Comparison of ENCODE assay signal across 15 cellular contexts in genomic region chr11:119680899-119681370, GRCh38. TPM values are rescaled to one million over a fixed set of nuclear protein-coding genes. Genes with fewer than 3 reads are reported as not detected.
DNase-seq lines count a peak whose midpoint lies in the region; ATAC-seq and TF ChIP-seq lines count a peak whose summit lies in the region.
"Had no signal": no experiment of that assay in that cellular context is flagged by ENCODE, and none has a peak within 500 bp of the region (broad histone marks: within the 10 kb centered on the region; RNA-seq: fewer than 3 reads in every experiment).

No MANE protein-coding gene starts in this region.

- DNase-seq in MG63 = peak; percentile 43
- DNase-seq in body of pancreas = peak; percentile 49 to 70 (median 66)
- peak; percentile 76 for DNase-seq in left ventricle myocardium superior
- no peak for DNase-seq in spleen
- no peak for DNase-seq in KBM-7
- DNase-seq: activated CD4-positive, alpha-beta T cell treated with anti-CD3 and anti-CD28 coated beads for 36 hours; activated T-cell treated with anti-CD3 and anti-CD28 coated beads, Interleukin-2, amount 50 U/mL, for 72 hours; CD4-positive, alpha-beta T cell; GDM1; islet precursor cell; NCI-H446 treated with DMSO at 0.1 percent for 48 hours; stimulated activated naive CD4-positive, alpha-beta T cell had no signal

- H3K9me3 ChIP-seq in MG63 (no peaks in the 10 kb centered on the region), body of pancreas (no peaks in the 10 kb centered on the region), spleen (peaks cover 0 to 14% (median 3%) of the 10 kb centered on the region in 8 donors)

- H3K27me3 ChIP-seq in MG63 (no peaks in the 10 kb centered on the region), body of pancreas (no peaks in the 10 kb centered on the region), spleen (replicated peaks in 1 of 7) (no peaks in the 10 kb centered on the region)

- TF ChIP-seq POLR2A in body of pancreas (IDR thresholded peaks at IDR 0.05) (no peak), spleen (IDR thresholded peaks at IDR 0.05) (no peak)

- peaks cover 6% of the 10 kb centered on the region; the same call in 1 of the 2 replicates for H3K36me3 ChIP-seq in MG63
- H3K36me3 ChIP-seq in body of pancreas (replicated peaks in 1 of 2; ENCODE audit: insufficient read depth in 1 of 2, low read depth in 2 of 2) = peaks cover 0 to 6% of the 10 kb centered on the region in 2 donors
- peaks cover 0 to 20% (median 3%) of the 10 kb centered on the region in 6 donors for H3K36me3 ChIP-seq in spleen

- intact Hi-C loops in body of pancreas (cut with DNase I) (no loop called here), left ventricle myocardium superior (cut with micrococcal nuclease) (no loop called here), spleen (cut with DNase I; ENCODE audit: low total_unique reads) (no loop called here)

- ATAC-seq in body of pancreas (peak; percentile 70), left ventricle myocardium superior (peak; percentile 79), HG03139 (IDR thresholded peaks at IDR 0.05; ENCODE audit: unreplicated experiment) (no peak), GM21825 (IDR thresholded peaks at IDR 0.05; ENCODE audit: unreplicated experiment) (no peak), SK-N-SH treated with all-trans-retinoic acid at 6 μM for 48 hours (no peak)
- ATAC-seq: activated CD4-positive, alpha-beta T cell treated with anti-CD3 and anti-CD28 coated beads for 36 hours; activated T-cell treated with anti-CD3 and anti-CD28 coated beads, Interleukin-2, amount 50 U/mL, for 72 hours had no signal

- in situ Hi-C loops in KBM-7 (cut with MboI; ENCODE audit: low pct_unique_long_range_greater_than_20kb, low sequenced_read_pairs) = no loop called here

- WGBS in body of pancreas, 2 donors = 33 to 60% methylated on average over 1 to 5 of the region's 5 CpGs
- 40 to 68% (median 59%) methylated on average over 4 to 5 of the region's 5 CpGs for WGBS in spleen, 5 donors

- H3K4me3 ChIP-seq in MG63 = no peak overlapping the region
- no peak overlapping the region for H3K4me3 ChIP-seq in body of pancreas
- no peak overlapping the region for H3K4me3 ChIP-seq in spleen

- H3K27ac ChIP-seq in body of pancreas = peak overlapping the region; percentile 12 to 60 (median 58)
- H3K27ac ChIP-seq in spleen = peak overlapping the region in 6 of 8 donors; percentile 5 to 63 (median 46)

- TF ChIP-seq CTCF in body of pancreas (IDR thresholded peaks at IDR 0.05) = no peak
- TF ChIP-seq CTCF in spleen (IDR thresholded peaks at IDR 0.05 in 8 of 11, conservative IDR thresholded peaks at IDR 0.05 in 3 of 11) = no peak

- H3K4me1 ChIP-seq in body of pancreas (peaks cover 29% of the 10 kb centered on the region), spleen (peaks cover 0 to 62% (median 34%) of the 10 kb centered on the region in 6 donors)

TF ChIP-seq in SK-N-SH treated with all-trans-retinoic acid at 6 μM for 48 hours, 23 proteins besides CTCF, POLR2A, EP300 and RAD21:
- TF ChIP-seq, protein P1, sequence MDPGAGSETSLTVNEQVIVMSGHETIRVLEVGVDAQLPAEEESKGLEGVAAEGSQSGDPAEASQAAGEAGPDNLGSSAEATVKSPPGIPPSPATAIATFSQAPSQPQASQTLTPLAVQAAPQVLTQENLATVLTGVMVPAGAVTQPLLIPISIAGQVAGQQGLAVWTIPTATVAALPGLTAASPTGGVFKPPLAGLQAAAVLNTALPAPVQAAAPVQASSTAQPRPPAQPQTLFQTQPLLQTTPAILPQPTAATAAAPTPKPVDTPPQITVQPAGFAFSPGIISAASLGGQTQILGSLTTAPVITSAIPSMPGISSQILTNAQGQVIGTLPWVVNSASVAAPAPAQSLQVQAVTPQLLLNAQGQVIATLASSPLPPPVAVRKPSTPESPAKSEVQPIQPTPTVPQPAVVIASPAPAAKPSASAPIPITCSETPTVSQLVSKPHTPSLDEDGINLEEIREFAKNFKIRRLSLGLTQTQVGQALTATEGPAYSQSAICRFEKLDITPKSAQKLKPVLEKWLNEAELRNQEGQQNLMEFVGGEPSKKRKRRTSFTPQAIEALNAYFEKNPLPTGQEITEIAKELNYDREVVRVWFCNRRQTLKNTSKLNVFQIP (CRISPR knock-in tag; IDR thresholded peaks at IDR 0.05; ENCODE audit: borderline replicate concordance, low read depth) = no peak
- no peak for TF ChIP-seq RARB (CRISPR knock-in tag; IDR thresholded peaks at IDR 0.05)
- no peak for TF ChIP-seq PPARA (CRISPR knock-in tag; IDR thresholded peaks at IDR 0.05; ENCODE audit: borderline replicate concordance)
- TF ChIP-seq GLIS3 (CRISPR knock-in tag; IDR thresholded peaks at IDR 0.05) = no peak
- TF ChIP-seq OSR1 (CRISPR knock-in tag; IDR thresholded peaks at IDR 0.05) = no peak
- no peak for TF ChIP-seq TSHZ2 (CRISPR knock-in tag; IDR thresholded peaks at IDR 0.05)
- no peak for TF ChIP-seq ZFP30 (CRISPR knock-in tag; IDR thresholded peaks at IDR 0.05)
- no peak for TF ChIP-seq TCF4 (CRISPR knock-in tag; IDR thresholded peaks at IDR 0.05; ENCODE audit: borderline replicate concordance)
- no peak for TF ChIP-seq ZNF565 (CRISPR knock-in tag; conservative IDR thresholded peaks at IDR 0.05; ENCODE audit: low read depth)
- TF ChIP-seq ZNF8 (CRISPR knock-in tag; IDR thresholded peaks at IDR 0.05) = no peak
- no peak for TF ChIP-seq BACH2 (CRISPR knock-in tag; IDR thresholded peaks at IDR 0.05; ENCODE audit: borderline replicate concordance)
- TF ChIP-seq ARNTL (CRISPR knock-in tag; IDR thresholded peaks at IDR 0.05; ENCODE audit: borderline replicate concordance, low read depth) = no peak
- TF ChIP-seq ZFP3 (CRISPR knock-in tag; IDR thresholded peaks at IDR 0.05) = no peak
- no peak for TF ChIP-seq CSDC2 (CRISPR knock-in tag; IDR thresholded peaks at IDR 0.05)

RNA-seq across cellular contexts. Expression of gene NECTIN1, which starts 48.1 kb away (rescaled TPM):
- total RNA-seq in MG63 (2014; rRNA removed; shearing (Covaris generic); ENCODE audit: low replicate concordance) = 2.2 and 5.3 TPM in 2 replicates
- total RNA-seq in body of pancreas (10 to 100 TPM in 1 of 2 donors, 1 to 10 TPM in 1; 7.3 to 31.6 TPM), left ventricle myocardium superior (20.6 TPM), spleen (10 to 100 TPM in 1 of 7 donors, 1 to 10 TPM in 6; 4.6 to 16.2 (median 7.7) TPM)
- 1 to 10 TPM in 2 of 3 donors, under 1 TPM in 1; 0.67 to 2.3 (median 1.1) TPM for polyA plus RNA-seq in spleen

Comparison
In these comparisons a context has a peak if more than half of its experiments do, and no peak if none do; other contexts are left out.
1. DNase-seq: peak in MG63 (single experiment), body of pancreas (4 of 4) and left ventricle myocardium superior (single experiment); none in spleen (single experiment) and KBM-7 (single experiment).
2. ATAC-seq: peak in body of pancreas (single experiment) and left ventricle myocardium superior (single experiment); none in HG03139 (single experiment), GM21825 (single experiment) and SK-N-SH treated with all-trans-retinoic acid at 6 μM for 48 hours (single experiment).